In genomic region chr3:24299236-24299635, GRCh38 we compare ENCODE assay signal across 25 cellular contexts.
DNase-seq lines count a peak whose midpoint lies in the region; ATAC-seq, FAIRE-seq and TF ChIP-seq lines count a peak whose summit lies in the region.
"Had no signal": no experiment of that assay in that cellular context is flagged by ENCODE, and none has a peak within 500 bp of the region (broad histone marks: within the 10 kb centered on the region; RNA-seq: fewer than 3 reads in every experiment).

No MANE protein-coding gene starts in this region.

- ATAC-seq in A549: no peak
- ATAC-seq in activated CD4-positive, CD25-positive, alpha-beta regulatory T cell treated with anti-CD3 and anti-CD28 coated beads, Interleukin-2, amount 50 U/mL, for 24 hours: no peak
- ATAC-seq in GM18505 (IDR thresholded peaks at IDR 0.05; ENCODE audit: unreplicated experiment): no peak
- ATAC-seq in GM18907 (IDR thresholded peaks at IDR 0.05; ENCODE audit: unreplicated experiment): no peak
- ATAC-seq: activated T-cell treated with anti-CD3 and anti-CD28 coated beads, Interleukin-2, amount 50 U/mL, for 4 hours; stimulated activated naive CD8-positive, alpha-beta T cell treated with anti-CD3 and anti-CD28 coated beads, Interleukin-15, amount 100 ng/mL, for 72 hours; T-cell had no signal

- no peak for FAIRE-seq in A549 (lab: Jason Lieb, UNC)
- FAIRE-seq in HTR-8/SVneo (lab: Jason Lieb, UNC): no peak
- no peak for FAIRE-seq in astrocyte (lab: Jason Lieb, UNC)
- FAIRE-seq: colon, endometrium had no signal

- H3K27ac Mint-ChIP-seq in astrocyte (ENCODE audit: unreplicated experiment): no peak overlapping the region
- H3K27ac Mint-ChIP-seq: nephron progenitor cell; stimulated activated naive CD8-positive, alpha-beta T cell treated with anti-CD3 and anti-CD28 coated beads, Interleukin-15, amount 100 ng/mL, for 72 hours; T-cell; type B pancreatic cell had no signal

- DNase-seq in A549 (ENCODE audit: low read depth in 1 of 2, low spot score in 1 of 2): no peak
- peak; percentile 27 for DNase-seq in HTR-8/SVneo (ENCODE audit: insufficient read length, low spot score)
- DNase-seq in astrocyte (ENCODE audit: low read depth): no peak
- peak; percentile 73 for DNase-seq in foreskin melanocyte
- DNase-seq in NCI-H748 (lab: John Stamatoyannopoulos, UW; ENCODE audit: unreplicated experiment): no peak
- DNase-seq: activated CD4-positive, alpha-beta T cell treated with anti-CD3 and anti-CD28 coated beads, Interleukin-2, amount 50 U/mL, for 48 hours; activated naive CD4-positive, alpha-beta T cell treated with anti-CD3 and anti-CD28 coated beads, Interleukin-2, amount 50 U/mL, for 16 hours; activated T-cell treated with anti-CD3 and anti-CD28 coated beads, Interleukin-2, amount 50 U/mL, for 4 hours; DMS 273 treated with DMSO at 0.1 percent for 48 hours; left lung; NCI-H1694 treated with DMSO at 0.1 percent for 48 hours; NCI-H2227 treated with DMSO at 0.1 percent for 48 hours; nephron progenitor cell; stimulated activated CD4-positive, alpha-beta T cell treated with anti-CD3 and anti-CD28 coated beads, Interleukin-2, amount 100 ng/mL, for 48 hours; stimulated activated naive CD8-positive, alpha-beta T cell treated with anti-CD3 and anti-CD28 coated beads, Interleukin-15, amount 100 ng/mL, for 72 hours; T-cell had no signal

- no peaks in the 10 kb centered on the region for H3K36me3 ChIP-seq in astrocyte (ENCODE audit: insufficient read depth, low read length)
- H3K36me3 ChIP-seq: left lung had no signal

- POLR2A ChIA-PET in A549 (lab: Yijun Ruan, JAX): no interaction called here

- H3K4me2 ChIP-seq in A549 (peak overlapping the region; percentile 71), astrocyte (ENCODE audit: low read length) (peak overlapping the region; percentile 24)

- H3K27me3 Mint-ChIP-seq in astrocyte (ENCODE audit: low read depth, unreplicated experiment): no peaks in the 10 kb centered on the region
- H3K27me3 Mint-ChIP-seq: T-cell, type B pancreatic cell had no signal

- CTCF ChIA-PET in A549 (lab: Yijun Ruan, JAX): no interaction called here

- H3K4me3 Mint-ChIP-seq in astrocyte (ENCODE audit: unreplicated experiment): no peak overlapping the region
- H3K4me3 Mint-ChIP-seq: activated T-cell treated with anti-CD3 and anti-CD28 coated beads, Interleukin-2, amount 50 U/mL, for 4 hours; nephron progenitor cell; stimulated activated naive CD8-positive, alpha-beta T cell treated with anti-CD3 and anti-CD28 coated beads, Interleukin-15, amount 100 ng/mL, for 72 hours; T-cell; type B pancreatic cell had no signal

- H3K27me3 ChIP-seq in astrocyte (ENCODE audit: insufficient read depth, low read length): no peaks in the 10 kb centered on the region
- H3K27me3 ChIP-seq: left lung had no signal

- H3K79me2 ChIP-seq in astrocyte (ENCODE audit: insufficient read depth, low read length): no peaks in the 10 kb centered on the region

- H3K9me3 ChIP-seq in A549 (0 out of 3 replicates have a peak, but pooled peaks cover 3% of the 10 kb centered on the region), astrocyte (ENCODE audit: insufficient read depth, low read depth, low read length) (no peaks in the 10 kb centered on the region)
- H3K9me3 ChIP-seq: left lung had no signal

- no peak for TF ChIP-seq EP300 in A549 (IDR thresholded peaks at IDR 0.05)

- WGBS in A549 (ENCODE audit: missing lambda C conversion rate): 0% methylated on average over 1 of the region's 1 CpG

- H3K4me3 ChIP-seq in A549: no peak overlapping the region
- no peak overlapping the region for H3K4me3 ChIP-seq in astrocyte (ENCODE audit: insufficient read depth, low read depth, low read length)
- H3K4me3 ChIP-seq: left lung, skin epidermis had no signal

- no peak overlapping the region for H2AFZ ChIP-seq in astrocyte (ENCODE audit: low read depth, low read length)

- H4K20me1 ChIP-seq in astrocyte (ENCODE audit: insufficient read depth, low read length): no peaks in the 10 kb centered on the region

- TF ChIP-seq RAD21 in A549 (conservative IDR thresholded peaks at IDR 0.05 in 1 of 2, IDR thresholded peaks at IDR 0.05 in 1 of 2): no peak

- TF ChIP-seq CTCF in A549 (IDR thresholded peaks at IDR 0.05) (no peak), astrocyte (IDR thresholded peaks at IDR 0.05; ENCODE audit: insufficient read depth, low read depth, low read length) (no peak)

- H3K9me3 Mint-ChIP-seq in astrocyte (ENCODE audit: unreplicated experiment): peaks cover 2% of the 10 kb centered on the region
- H3K9me3 Mint-ChIP-seq: activated T-cell treated with anti-CD3 and anti-CD28 coated beads, Interleukin-2, amount 50 U/mL, for 4 hours; nephron progenitor cell had no signal

- TF ChIP-seq POLR2A in A549 (IDR thresholded peaks at IDR 0.05; ENCODE audit: low read length) (no peak), GM18505 (IDR thresholded peaks at IDR 0.05; ENCODE audit: borderline replicate concordance, extremely low read depth, insufficient read depth, insufficient read length) (no peak)

- H3K36me3 Mint-ChIP-seq in astrocyte (ENCODE audit: low read depth, unreplicated experiment): no peaks in the 10 kb centered on the region
- H3K36me3 Mint-ChIP-seq: T-cell had no signal

- H3K4me1 ChIP-seq in A549 (peaks cover 36% of the 10 kb centered on the region), astrocyte (ENCODE audit: insufficient read depth, low read length) (peaks cover 9% of the 10 kb centered on the region)
- H3K4me1 ChIP-seq: left lung had no signal

- H3K27ac ChIP-seq in A549: peak overlapping the region; percentile 49 to 59
- no peak overlapping the region for H3K27ac ChIP-seq in astrocyte (ENCODE audit: low read depth, low read length)
- H3K27ac ChIP-seq: HL-60, left lung, VCaP had no signal

- H3K9ac ChIP-seq in astrocyte (ENCODE audit: low read length): no peak overlapping the region

- peaks cover 12% of the 10 kb centered on the region for H3K4me1 Mint-ChIP-seq in astrocyte (ENCODE audit: low read depth, unreplicated experiment)
- H3K4me1 Mint-ChIP-seq: stimulated activated naive CD8-positive, alpha-beta T cell treated with anti-CD3 and anti-CD28 coated beads, Interleukin-15, amount 100 ng/mL, for 72 hours; T-cell had no signal

TF ChIP-seq in A549, 52 proteins besides CTCF, POLR2A, EP300 and RAD21:
- TF ChIP-seq CHD2 (IDR thresholded peaks at IDR 0.05; ENCODE audit: low read length, partially characterized antibody) (no peak), MAFK (IDR thresholded peaks at IDR 0.05; ENCODE audit: partially characterized antibody) (no peak)

Comparison
In these comparisons a context has a peak if more than half of its experiments do, and no peak if none do; other contexts are left out.
1. DNase-seq: peak in HTR-8/SVneo (single experiment) and foreskin melanocyte (single experiment); none in A549 (0 of 2), astrocyte (single experiment) and NCI-H748 (single experiment).